8 cellular contexts compared by ENCODE assay signal in the genomic region with DNA sequence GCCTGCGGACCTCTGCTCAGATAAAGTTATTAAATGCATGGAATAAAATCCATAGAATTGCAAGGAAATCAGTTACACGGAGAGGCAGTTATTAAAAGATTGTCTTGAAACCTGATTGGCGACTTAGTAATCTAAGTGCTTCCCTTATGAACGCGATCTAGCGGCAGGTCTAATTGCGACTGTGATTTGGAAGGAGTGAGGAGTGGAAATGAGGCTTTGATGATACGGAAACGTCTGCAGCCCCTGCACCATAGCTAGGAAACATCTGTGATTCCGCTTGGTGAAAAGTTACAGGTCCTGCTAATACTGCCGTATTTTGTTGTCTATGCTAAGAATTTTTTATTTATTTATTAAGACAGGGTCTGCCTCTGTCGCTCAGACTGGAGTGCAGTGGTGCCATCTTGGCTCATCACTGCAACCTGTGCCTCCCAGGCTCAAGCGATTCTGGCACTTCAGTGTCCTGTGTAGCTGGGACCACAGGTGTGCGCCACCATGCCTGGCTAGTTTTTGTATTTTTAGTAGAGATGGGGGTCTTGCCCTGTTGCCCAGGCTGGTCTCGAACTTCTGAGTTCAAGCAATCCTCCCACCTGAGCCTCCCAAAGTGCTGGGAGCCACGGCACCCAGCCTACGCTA. TPM values are rescaled to one million over a fixed set of nuclear protein-coding genes. Genes with fewer than 3 reads are reported as not detected.
DNase-seq lines count a peak whose midpoint lies in the region; ATAC-seq and TF ChIP-seq lines count a peak whose summit lies in the region.

No MANE protein-coding gene starts in this region.

- H3K4me3 Mint-ChIP-seq in CD8-positive, alpha-beta memory T cell: peak overlapping the region; percentile 82 to 99 (median 95)

- TF ChIP-seq CTCF in neutrophil (IDR thresholded peaks at IDR 0.05): no peak

- no peaks in the 10 kb centered on the region for H3K27me3 ChIP-seq in CD8-positive, alpha-beta memory T cell (ENCODE audit: insufficient read depth, low read length, poor library complexity, severe bottlenecking)
- H3K27me3 ChIP-seq in NT2/D1 (ENCODE audit: insufficient read depth, insufficient read length): no peaks in the 10 kb centered on the region
- no peaks in the 10 kb centered on the region for H3K27me3 ChIP-seq in endocrine pancreas (ENCODE audit: control insufficient read depth, insufficient read depth, low read length)
- peaks cover 21% of the 10 kb centered on the region for H3K27me3 ChIP-seq in neutrophil

- ATAC-seq in sciatic nerve: no peak
- no peak for ATAC-seq in GM18907 (IDR thresholded peaks at IDR 0.05; ENCODE audit: unreplicated experiment)

- peaks cover 15 to 30% (median 15%) of the 10 kb centered on the region in 3 donors for H3K4me1 Mint-ChIP-seq in CD8-positive, alpha-beta memory T cell

- H3K9me3 Mint-ChIP-seq in CD8-positive, alpha-beta memory T cell: peaks cover 0 to 6% (median 4%) of the 10 kb centered on the region in 5 donors

- H3K9me3 ChIP-seq in CD8-positive, alpha-beta memory T cell (ENCODE audit: low read length): no peaks in the 10 kb centered on the region
- H3K9me3 ChIP-seq in NT2/D1 (ENCODE audit: insufficient read depth, low read length): no peaks in the 10 kb centered on the region
- no peaks in the 10 kb centered on the region for H3K9me3 ChIP-seq in endocrine pancreas (ENCODE audit: control insufficient read depth, low read length)
- H3K9me3 ChIP-seq in neutrophil: no peaks in the 10 kb centered on the region

- H3K4me3 ChIP-seq in CD8-positive, alpha-beta memory T cell (ENCODE audit: low read length): peak overlapping the region; percentile 79
- peak overlapping the region; percentile 96 for H3K4me3 ChIP-seq in NT2/D1 (ENCODE audit: insufficient read length, low read depth)
- H3K4me3 ChIP-seq in endocrine pancreas (ENCODE audit: control insufficient read depth, insufficient read depth, low read length): peak overlapping the region; percentile 71
- H3K4me3 ChIP-seq in neutrophil (ENCODE audit: low read depth in 1 of 2, low read length in 1 of 2): peak overlapping the region; percentile 75 to 78

- H3K27ac Mint-ChIP-seq in CD8-positive, alpha-beta memory T cell: peak overlapping the region; percentile 52 to 100 (median 72)

- intact Hi-C loops in sciatic nerve (cut with DNase I): no loop called here

- H3K9ac ChIP-seq in NT2/D1 (ENCODE audit: insufficient read length, low read depth) (peak overlapping the region; percentile 97), endocrine pancreas (ENCODE audit: control insufficient read depth, insufficient read depth, low read length) (peak overlapping the region; percentile 80)

- H3K36me3 ChIP-seq in CD8-positive, alpha-beta memory T cell (ENCODE audit: insufficient read depth, low read length): peaks cover 10% of the 10 kb centered on the region
- H3K36me3 ChIP-seq in NT2/D1 (ENCODE audit: insufficient read depth, insufficient read length, low read length): peaks cover 31% of the 10 kb centered on the region
- peaks cover 3% of the 10 kb centered on the region for H3K36me3 ChIP-seq in endocrine pancreas (ENCODE audit: control insufficient read depth, insufficient read depth, low read length)
- peaks cover 22% of the 10 kb centered on the region for H3K36me3 ChIP-seq in neutrophil

- POLR2A ChIA-PET in CD8-positive, alpha-beta memory T cell (lab: Charles Lee): no interaction called here

- peaks cover 0 to 35% (median 5%) of the 10 kb centered on the region in 3 donors for H3K36me3 Mint-ChIP-seq in CD8-positive, alpha-beta memory T cell

- peak overlapping the region; percentile 77 for H3K27ac ChIP-seq in CD8-positive, alpha-beta memory T cell (ENCODE audit: low read depth, low read length)
- peak overlapping the region; percentile 77 for H3K27ac ChIP-seq in neutrophil

- CTCF ChIA-PET in CD8-positive, alpha-beta memory T cell (lab: Charles Lee): no interaction called here

- peaks cover 7% of the 10 kb centered on the region for H3K4me1 ChIP-seq in CD8-positive, alpha-beta memory T cell (ENCODE audit: insufficient read depth, low read length)
- H3K4me1 ChIP-seq in NT2/D1 (ENCODE audit: insufficient read depth, insufficient read length) (peaks cover 23% of the 10 kb centered on the region), endocrine pancreas (ENCODE audit: control insufficient read depth, insufficient read depth, low read length) (no peaks in the 10 kb centered on the region), neutrophil (ENCODE audit: control insufficient read depth in 1 of 2, insufficient read depth in 1 of 2, low read depth in 1 of 2, low read length in 1 of 2) (peaks cover 19 to 26% of the 10 kb centered on the region in 2 experiments)

- peaks cover 4 to 10% of the 10 kb centered on the region in 2 donors for H3K27me3 Mint-ChIP-seq in CD8-positive, alpha-beta memory T cell

- DNase-seq in CD8-positive, alpha-beta memory T cell: no peak
- no peak for DNase-seq in NT2/D1 (ENCODE audit: low read depth, low spot score)
- no peak for DNase-seq in NCI-H2196 treated with DMSO at 0.1 percent for 48 hours (lab: John Stamatoyannopoulos, UW; ENCODE audit: unreplicated experiment)
- DNase-seq in sciatic nerve (ENCODE audit: low spot score): no peak
- no peak for DNase-seq in MV-4-11 (lab: John Stamatoyannopoulos, UW)

RNA-seq across cellular contexts. Expression of a gene that starts 0.9 kb away (rescaled TPM):
- total RNA-seq in CD8-positive, alpha-beta memory T cell: 100 to 1,000 TPM; 102 to 104 TPM
- polyA plus RNA-seq in CD8-positive, alpha-beta memory T cell: 207 TPM
- 57.5 TPM for total RNA-seq in sciatic nerve

RNA-seq across cellular contexts. Expression of a gene that starts 16.7 kb away (rescaled TPM):
- 10 to 100 TPM; 29.0 to 29.5 TPM for total RNA-seq in CD8-positive, alpha-beta memory T cell
- 20.4 TPM for polyA plus RNA-seq in CD8-positive, alpha-beta memory T cell
- total RNA-seq in sciatic nerve: 48.1 TPM

RNA-seq across cellular contexts. Expression of a gene that starts 22.8 kb away (rescaled TPM):
- total RNA-seq in CD8-positive, alpha-beta memory T cell: 100 to 1,000 TPM; 253 TPM
- 7.7 TPM for polyA plus RNA-seq in CD8-positive, alpha-beta memory T cell
- 75.7 TPM for total RNA-seq in sciatic nerve

RNA-seq across cellular contexts. Expression of a gene that starts 53.6 kb away (rescaled TPM):
- 1,000 to 10,000 TPM; 1,485 to 1,540 TPM for total RNA-seq in CD8-positive, alpha-beta memory T cell
- polyA plus RNA-seq in CD8-positive, alpha-beta memory T cell: 2,756 TPM
- total RNA-seq in sciatic nerve: 753 TPM
